In the genomic region with DNA sequence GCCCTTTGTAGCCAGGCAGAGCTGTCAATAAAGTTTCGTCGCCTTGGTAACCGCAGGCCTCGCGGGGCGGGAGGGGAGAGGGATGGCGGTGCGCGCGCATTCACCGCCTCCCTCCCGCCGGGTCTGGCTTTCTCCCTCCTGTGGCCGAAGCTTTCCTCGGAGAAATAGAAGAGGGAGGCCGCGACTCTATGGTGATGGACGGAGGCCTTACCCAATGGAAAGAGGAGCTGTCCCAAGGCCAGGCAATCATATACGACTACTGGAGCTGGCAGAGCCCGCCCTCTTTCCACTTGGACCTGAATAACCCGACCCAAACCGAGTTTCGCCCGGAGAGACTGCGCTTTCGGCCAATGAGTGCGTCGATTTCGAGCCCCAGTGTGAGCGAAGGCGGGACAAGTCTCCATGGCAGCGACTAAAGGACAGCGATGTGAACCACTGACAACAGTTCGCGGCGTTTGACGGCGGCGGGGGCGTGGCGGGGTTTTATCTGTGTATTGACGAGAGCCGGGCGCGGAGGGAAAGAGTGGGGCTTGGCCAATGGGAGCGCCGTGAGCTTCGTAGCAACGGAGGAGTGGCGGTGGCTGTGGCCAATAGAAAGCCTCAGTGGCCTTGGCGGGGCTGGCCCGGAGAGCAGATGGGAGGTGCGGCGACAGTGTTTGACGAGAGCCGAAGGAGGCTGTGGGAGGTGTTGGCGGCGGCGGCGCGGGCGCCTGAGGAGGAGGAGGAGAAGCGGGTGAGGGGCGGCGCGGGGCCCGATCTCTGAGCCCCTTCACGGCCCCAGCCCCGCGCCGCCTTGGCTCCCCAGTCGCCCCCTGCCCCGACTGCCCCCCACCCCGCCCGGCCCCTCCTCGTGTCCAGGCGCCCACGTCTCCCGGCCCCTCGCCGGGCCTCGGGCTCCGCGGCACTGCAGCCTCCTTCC, we compare ENCODE assay signal across 1 cellular context.
TF ChIP-seq lines count a peak whose summit lies in the region.

A gene (plus strand): TSS at position 652 of the 919 bp plus-strand sequence. CDS start 2,061 bp downstream, outside the sequence.

TF ChIP-seq in GM12878, 131 proteins besides CTCF, POLR2A, EP300 and RAD21 (continued from another document and continues in another):
- TF ChIP-seq, protein P1, sequence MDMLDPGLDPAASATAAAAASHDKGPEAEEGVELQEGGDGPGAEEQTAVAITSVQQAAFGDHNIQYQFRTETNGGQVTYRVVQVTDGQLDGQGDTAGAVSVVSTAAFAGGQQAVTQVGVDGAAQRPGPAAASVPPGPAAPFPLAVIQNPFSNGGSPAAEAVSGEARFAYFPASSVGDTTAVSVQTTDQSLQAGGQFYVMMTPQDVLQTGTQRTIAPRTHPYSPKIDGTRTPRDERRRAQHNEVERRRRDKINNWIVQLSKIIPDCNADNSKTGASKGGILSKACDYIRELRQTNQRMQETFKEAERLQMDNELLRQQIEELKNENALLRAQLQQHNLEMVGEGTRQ (IDR thresholded peaks at IDR 0.05; ENCODE audit: borderline replicate concordance, low read depth, low read length) = no peak; the same call in 1 of the 2 replicates
- TF ChIP-seq KDM1A (IDR thresholded peaks at IDR 0.05; ENCODE audit: borderline replicate concordance) (no peak), STAT3 (IDR thresholded peaks at IDR 0.05; ENCODE audit: low read depth, low read length) (no peak), SREBF1 (IDR thresholded peaks at IDR 0.05; ENCODE audit: low read length) (no peak; the same call in 1 of the 2 replicates), SUPT20H (IDR thresholded peaks at IDR 0.05; ENCODE audit: borderline replicate concordance, control insufficient read depth, low read depth, low read length) (no peak), SIN3A (IDR thresholded peaks at IDR 0.05; ENCODE audit: low read depth, low read length) (peak; percentile 53; the same call in 1 of the 2 replicates), FOS (IDR thresholded peaks at IDR 0.05; ENCODE audit: borderline replicate concordance, extremely low read depth, insufficient read length) (peak; percentile 84), RELA (IDR thresholded peaks at IDR 0.05; ENCODE audit: borderline replicate concordance, partially characterized antibody) (no peak), CBX3 (IDR thresholded peaks at IDR 0.05; ENCODE audit: borderline replicate concordance, low read depth) (no peak), RBBP5 (conservative IDR thresholded peaks at IDR 0.05) (no peak), HDGF (IDR thresholded peaks at IDR 0.05) (peak; percentile 70; the same call in 1 of the 2 replicates), CREM (IDR thresholded peaks at IDR 0.05; ENCODE audit: low read depth) (peak; percentile 94), JUNB (IDR thresholded peaks at IDR 0.05) (no peak)
- TF ChIP-seq, protein P2, sequence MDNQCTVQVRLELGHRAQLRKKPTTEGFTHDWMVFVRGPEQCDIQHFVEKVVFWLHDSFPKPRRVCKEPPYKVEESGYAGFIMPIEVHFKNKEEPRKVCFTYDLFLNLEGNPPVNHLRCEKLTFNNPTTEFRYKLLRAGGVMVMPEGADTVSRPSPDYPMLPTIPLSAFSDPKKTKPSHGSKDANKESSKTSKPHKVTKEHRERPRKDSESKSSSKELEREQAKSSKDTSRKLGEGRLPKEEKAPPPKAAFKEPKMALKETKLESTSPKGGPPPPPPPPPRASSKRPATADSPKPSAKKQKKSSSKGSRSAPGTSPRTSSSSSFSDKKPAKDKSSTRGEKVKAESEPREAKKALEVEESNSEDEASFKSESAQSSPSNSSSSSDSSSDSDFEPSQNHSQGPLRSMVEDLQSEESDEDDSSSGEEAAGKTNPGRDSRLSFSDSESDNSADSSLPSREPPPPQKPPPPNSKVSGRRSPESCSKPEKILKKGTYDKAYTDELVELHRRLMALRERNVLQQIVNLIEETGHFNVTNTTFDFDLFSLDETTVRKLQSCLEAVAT (IDR thresholded peaks at IDR 0.05) = no peak
- TF ChIP-seq, protein P3, sequence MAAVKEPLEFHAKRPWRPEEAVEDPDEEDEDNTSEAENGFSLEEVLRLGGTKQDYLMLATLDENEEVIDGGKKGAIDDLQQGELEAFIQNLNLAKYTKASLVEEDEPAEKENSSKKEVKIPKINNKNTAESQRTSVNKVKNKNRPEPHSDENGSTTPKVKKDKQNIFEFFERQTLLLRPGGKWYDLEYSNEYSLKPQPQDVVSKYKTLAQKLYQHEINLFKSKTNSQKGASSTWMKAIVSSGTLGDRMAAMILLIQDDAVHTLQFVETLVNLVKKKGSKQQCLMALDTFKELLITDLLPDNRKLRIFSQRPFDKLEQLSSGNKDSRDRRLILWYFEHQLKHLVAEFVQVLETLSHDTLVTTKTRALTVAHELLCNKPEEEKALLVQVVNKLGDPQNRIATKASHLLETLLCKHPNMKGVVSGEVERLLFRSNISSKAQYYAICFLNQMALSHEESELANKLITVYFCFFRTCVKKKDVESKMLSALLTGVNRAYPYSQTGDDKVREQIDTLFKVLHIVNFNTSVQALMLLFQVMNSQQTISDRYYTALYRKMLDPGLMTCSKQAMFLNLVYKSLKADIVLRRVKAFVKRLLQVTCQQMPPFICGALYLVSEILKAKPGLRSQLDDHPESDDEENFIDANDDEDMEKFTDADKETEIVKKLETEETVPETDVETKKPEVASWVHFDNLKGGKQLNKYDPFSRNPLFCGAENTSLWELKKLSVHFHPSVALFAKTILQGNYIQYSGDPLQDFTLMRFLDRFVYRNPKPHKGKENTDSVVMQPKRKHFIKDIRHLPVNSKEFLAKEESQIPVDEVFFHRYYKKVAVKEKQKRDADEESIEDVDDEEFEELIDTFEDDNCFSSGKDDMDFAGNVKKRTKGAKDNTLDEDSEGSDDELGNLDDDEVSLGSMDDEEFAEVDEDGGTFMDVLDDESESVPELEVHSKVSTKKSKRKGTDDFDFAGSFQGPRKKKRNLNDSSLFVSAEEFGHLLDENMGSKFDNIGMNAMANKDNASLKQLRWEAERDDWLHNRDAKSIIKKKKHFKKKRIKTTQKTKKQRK (IDR thresholded peaks at IDR 0.05; ENCODE audit: low read depth, low read length) = peak; percentile 96
- TF ChIP-seq, protein P4, sequence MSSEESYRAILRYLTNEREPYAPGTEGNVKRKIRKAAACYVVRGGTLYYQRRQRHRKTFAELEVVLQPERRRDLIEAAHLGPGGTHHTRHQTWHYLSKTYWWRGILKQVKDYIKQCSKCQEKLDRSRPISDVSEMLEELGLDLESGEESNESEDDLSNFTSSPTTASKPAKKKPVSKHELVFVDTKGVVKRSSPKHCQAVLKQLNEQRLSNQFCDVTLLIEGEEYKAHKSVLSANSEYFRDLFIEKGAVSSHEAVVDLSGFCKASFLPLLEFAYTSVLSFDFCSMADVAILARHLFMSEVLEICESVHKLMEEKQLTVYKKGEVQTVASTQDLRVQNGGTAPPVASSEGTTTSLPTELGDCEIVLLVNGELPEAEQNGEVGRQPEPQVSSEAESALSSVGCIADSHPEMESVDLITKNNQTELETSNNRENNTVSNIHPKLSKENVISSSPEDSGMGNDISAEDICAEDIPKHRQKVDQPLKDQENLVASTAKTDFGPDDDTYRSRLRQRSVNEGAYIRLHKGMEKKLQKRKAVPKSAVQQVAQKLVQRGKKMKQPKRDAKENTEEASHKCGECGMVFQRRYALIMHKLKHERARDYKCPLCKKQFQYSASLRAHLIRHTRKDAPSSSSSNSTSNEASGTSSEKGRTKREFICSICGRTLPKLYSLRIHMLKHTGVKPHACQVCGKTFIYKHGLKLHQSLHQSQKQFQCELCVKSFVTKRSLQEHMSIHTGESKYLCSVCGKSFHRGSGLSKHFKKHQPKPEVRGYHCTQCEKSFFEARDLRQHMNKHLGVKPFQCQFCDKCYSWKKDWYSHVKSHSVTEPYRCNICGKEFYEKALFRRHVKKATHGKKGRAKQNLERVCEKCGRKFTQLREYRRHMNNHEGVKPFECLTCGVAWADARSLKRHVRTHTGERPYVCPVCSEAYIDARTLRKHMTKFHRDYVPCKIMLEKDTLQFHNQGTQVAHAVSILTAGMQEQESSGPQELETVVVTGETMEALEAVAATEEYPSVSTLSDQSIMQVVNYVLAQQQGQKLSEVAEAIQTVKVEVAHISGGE (CRISPR knock-in tag; IDR thresholded peaks at IDR 0.05) = no peak
- TF ChIP-seq, protein P5, sequence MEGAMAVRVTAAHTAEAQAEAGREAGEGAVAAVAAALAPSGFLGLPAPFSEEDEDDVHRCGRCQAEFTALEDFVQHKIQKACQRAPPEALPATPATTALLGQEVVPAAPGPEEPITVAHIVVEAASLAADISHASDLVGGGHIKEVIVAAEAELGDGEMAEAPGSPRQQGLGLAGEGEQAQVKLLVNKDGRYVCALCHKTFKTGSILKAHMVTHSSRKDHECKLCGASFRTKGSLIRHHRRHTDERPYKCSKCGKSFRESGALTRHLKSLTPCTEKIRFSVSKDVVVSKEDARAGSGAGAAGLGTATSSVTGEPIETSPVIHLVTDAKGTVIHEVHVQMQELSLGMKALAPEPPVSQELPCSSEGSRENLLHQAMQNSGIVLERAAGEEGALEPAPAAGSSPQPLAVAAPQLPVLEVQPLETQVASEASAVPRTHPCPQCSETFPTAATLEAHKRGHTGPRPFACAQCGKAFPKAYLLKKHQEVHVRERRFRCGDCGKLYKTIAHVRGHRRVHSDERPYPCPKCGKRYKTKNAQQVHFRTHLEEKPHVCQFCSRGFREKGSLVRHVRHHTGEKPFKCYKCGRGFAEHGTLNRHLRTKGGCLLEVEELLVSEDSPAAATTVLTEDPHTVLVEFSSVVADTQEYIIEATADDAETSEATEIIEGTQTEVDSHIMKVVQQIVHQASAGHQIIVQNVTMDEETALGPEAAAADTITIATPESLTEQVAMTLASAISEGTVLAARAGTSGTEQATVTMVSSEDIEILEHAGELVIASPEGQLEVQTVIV (IDR thresholded peaks at IDR 0.05; ENCODE audit: borderline replicate concordance, partially characterized antibody) = peak; percentile 78
- TF ChIP-seq, protein P6, sequence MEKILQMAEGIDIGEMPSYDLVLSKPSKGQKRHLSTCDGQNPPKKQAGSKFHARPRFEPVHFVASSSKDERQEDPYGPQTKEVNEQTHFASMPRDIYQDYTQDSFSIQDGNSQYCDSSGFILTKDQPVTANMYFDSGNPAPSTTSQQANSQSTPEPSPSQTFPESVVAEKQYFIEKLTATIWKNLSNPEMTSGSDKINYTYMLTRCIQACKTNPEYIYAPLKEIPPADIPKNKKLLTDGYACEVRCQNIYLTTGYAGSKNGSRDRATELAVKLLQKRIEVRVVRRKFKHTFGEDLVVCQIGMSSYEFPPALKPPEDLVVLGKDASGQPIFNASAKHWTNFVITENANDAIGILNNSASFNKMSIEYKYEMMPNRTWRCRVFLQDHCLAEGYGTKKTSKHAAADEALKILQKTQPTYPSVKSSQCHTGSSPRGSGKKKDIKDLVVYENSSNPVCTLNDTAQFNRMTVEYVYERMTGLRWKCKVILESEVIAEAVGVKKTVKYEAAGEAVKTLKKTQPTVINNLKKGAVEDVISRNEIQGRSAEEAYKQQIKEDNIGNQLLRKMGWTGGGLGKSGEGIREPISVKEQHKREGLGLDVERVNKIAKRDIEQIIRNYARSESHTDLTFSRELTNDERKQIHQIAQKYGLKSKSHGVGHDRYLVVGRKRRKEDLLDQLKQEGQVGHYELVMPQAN (conservative IDR thresholded peaks at IDR 0.05) = no peak
- TF ChIP-seq, protein P7, sequence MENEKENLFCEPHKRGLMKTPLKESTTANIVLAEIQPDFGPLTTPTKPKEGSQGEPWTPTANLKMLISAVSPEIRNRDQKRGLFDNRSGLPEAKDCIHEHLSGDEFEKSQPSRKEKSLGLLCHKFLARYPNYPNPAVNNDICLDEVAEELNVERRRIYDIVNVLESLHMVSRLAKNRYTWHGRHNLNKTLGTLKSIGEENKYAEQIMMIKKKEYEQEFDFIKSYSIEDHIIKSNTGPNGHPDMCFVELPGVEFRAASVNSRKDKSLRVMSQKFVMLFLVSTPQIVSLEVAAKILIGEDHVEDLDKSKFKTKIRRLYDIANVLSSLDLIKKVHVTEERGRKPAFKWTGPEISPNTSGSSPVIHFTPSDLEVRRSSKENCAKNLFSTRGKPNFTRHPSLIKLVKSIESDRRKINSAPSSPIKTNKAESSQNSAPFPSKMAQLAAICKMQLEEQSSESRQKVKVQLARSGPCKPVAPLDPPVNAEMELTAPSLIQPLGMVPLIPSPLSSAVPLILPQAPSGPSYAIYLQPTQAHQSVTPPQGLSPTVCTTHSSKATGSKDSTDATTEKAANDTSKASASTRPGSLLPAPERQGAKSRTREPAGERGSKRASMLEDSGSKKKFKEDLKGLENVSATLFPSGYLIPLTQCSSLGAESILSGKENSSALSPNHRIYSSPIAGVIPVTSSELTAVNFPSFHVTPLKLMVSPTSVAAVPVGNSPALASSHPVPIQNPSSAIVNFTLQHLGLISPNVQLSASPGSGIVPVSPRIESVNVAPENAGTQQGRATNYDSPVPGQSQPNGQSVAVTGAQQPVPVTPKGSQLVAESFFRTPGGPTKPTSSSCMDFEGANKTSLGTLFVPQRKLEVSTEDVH (IDR thresholded peaks at IDR 0.05; ENCODE audit: low read depth, partially characterized antibody) = peak; percentile 84
- TF ChIP-seq, protein P8, sequence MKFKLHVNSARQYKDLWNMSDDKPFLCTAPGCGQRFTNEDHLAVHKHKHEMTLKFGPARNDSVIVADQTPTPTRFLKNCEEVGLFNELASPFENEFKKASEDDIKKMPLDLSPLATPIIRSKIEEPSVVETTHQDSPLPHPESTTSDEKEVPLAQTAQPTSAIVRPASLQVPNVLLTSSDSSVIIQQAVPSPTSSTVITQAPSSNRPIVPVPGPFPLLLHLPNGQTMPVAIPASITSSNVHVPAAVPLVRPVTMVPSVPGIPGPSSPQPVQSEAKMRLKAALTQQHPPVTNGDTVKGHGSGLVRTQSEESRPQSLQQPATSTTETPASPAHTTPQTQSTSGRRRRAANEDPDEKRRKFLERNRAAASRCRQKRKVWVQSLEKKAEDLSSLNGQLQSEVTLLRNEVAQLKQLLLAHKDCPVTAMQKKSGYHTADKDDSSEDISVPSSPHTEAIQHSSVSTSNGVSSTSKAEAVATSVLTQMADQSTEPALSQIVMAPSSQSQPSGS (IDR thresholded peaks at IDR 0.05; ENCODE audit: low read length) = no peak
- TF ChIP-seq, protein P9, sequence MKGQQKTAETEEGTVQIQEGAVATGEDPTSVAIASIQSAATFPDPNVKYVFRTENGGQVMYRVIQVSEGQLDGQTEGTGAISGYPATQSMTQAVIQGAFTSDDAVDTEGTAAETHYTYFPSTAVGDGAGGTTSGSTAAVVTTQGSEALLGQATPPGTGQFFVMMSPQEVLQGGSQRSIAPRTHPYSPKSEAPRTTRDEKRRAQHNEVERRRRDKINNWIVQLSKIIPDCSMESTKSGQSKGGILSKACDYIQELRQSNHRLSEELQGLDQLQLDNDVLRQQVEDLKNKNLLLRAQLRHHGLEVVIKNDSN (IDR thresholded peaks at IDR 0.05; ENCODE audit: borderline replicate concordance, extremely low read length, insufficient read depth, low read depth, low read length) = no peak
